24 cellular contexts compared by ENCODE assay signal in genomic region chr2:24872344-24873115, GRCh38. TPM values are rescaled to one million over a fixed set of nuclear protein-coding genes. Genes with fewer than 3 reads are reported as not detected.
A peak's percentile ranks its signal among the peaks of the same experiment; 100 is the strongest.
DNase-seq lines count a peak whose midpoint lies in the region; ATAC-seq and TF ChIP-seq lines count a peak whose summit lies in the region.
"Had no signal": no experiment of that assay in that cellular context is flagged by ENCODE, and none has a peak within 500 bp of the region (broad histone marks: within the 10 kb centered on the region; RNA-seq: fewer than 3 reads in every experiment).

No MANE protein-coding gene starts in this region.

- TF ChIP-seq CTCF in right atrium auricular region (IDR thresholded peaks at IDR 0.05) (no peak), fibroblast of lung (conservative IDR thresholded peaks at IDR 0.05 in 1 of 2, IDR thresholded peaks at IDR 0.05 in 1 of 2; ENCODE audit: low read depth in 1 of 2, low read length in 2 of 2) (no peak), sigmoid colon (IDR thresholded peaks at IDR 0.05) (no peak)

- no peak overlapping the region for H3K4me2 ChIP-seq in fibroblast of lung (ENCODE audit: extremely low read depth, insufficient read depth, low read length)
- H3K4me2 ChIP-seq: A549, BLaER1 had no signal

- 95% methylated on average over 19 of the region's 19 CpGs for WGBS in right cardiac atrium
- 96% methylated on average over 19 of the region's 19 CpGs for WGBS in sigmoid colon, 2 donors

- DNase-seq in right atrium auricular region (ENCODE audit: low spot score): no peak
- DNase-seq in right cardiac atrium: no peak
- no peak for DNase-seq in fibroblast of lung (ENCODE audit: low read depth in 2 of 2)
- no peak for DNase-seq in sigmoid colon
- DNase-seq in NCI-H226: no peak
- no peak for DNase-seq in RKO (ENCODE audit: low spot score)
- no peak for DNase-seq in NCI-H526 treated with DMSO at 0.1 percent for 48 hours (lab: John Stamatoyannopoulos, UW)
- DNase-seq: activated CD4-positive, alpha-beta T cell treated with anti-CD3 and anti-CD28 coated beads, Interleukin-2, amount 50 U/mL, for 48 hours; activated gamma-delta T cell treated with Interleukin-2 at 50 U/mL for 16 hours; amygdala; Calu3; EL; GOT3; kidney; NCI-H146; NCI-H774; PC-3; SJCRH30; T-helper 17 cell; tibial artery had no signal

- H3K9ac ChIP-seq in fibroblast of lung (ENCODE audit: insufficient read depth, low read length): peak overlapping the region; percentile 21
- H3K9ac ChIP-seq: BLaER1 had no signal

- no peaks in the 10 kb centered on the region for H3K27me3 ChIP-seq in right atrium auricular region
- no peaks in the 10 kb centered on the region for H3K27me3 ChIP-seq in right cardiac atrium (ENCODE audit: control insufficient read depth, insufficient read depth)
- H3K27me3 ChIP-seq in fibroblast of lung (ENCODE audit: control insufficient read depth, insufficient read depth, low read length): no peaks in the 10 kb centered on the region
- no peaks in the 10 kb centered on the region for H3K27me3 ChIP-seq in sigmoid colon
- H3K27me3 ChIP-seq: BLaER1, SJCRH30, tibial artery had no signal

- no peaks in the 10 kb centered on the region for H4K20me1 ChIP-seq in fibroblast of lung (ENCODE audit: control insufficient read depth, extremely low read depth, insufficient read depth, low read length)

- H3K27ac ChIP-seq in right atrium auricular region: peak overlapping the region; percentile 60 to 75
- H3K27ac ChIP-seq in right cardiac atrium (ENCODE audit: low read length): no peak overlapping the region
- peak overlapping the region; percentile 50 for H3K27ac ChIP-seq in fibroblast of lung (ENCODE audit: insufficient read depth, low read length)
- peak overlapping the region; percentile 15 to 74 (median 28) for H3K27ac ChIP-seq in sigmoid colon
- H3K27ac ChIP-seq: A549, BLaER1, SJCRH30, tibial artery, VCaP had no signal

- ATAC-seq in right cardiac atrium (no peak), GM18867 (IDR thresholded peaks at IDR 0.05; ENCODE audit: unreplicated experiment) (no peak)
- ATAC-seq: PC-3, T-helper 17 cell had no signal

- TF ChIP-seq POLR2A in sigmoid colon (IDR thresholded peaks at IDR 0.05): no peak

- no peaks in the 10 kb centered on the region for H3K9me3 ChIP-seq in right atrium auricular region
- H3K9me3 ChIP-seq in right cardiac atrium (ENCODE audit: control insufficient read depth, low read length): no peaks in the 10 kb centered on the region
- H3K9me3 ChIP-seq in fibroblast of lung (ENCODE audit: control insufficient read depth, insufficient read depth, low read depth, low read length): no peaks in the 10 kb centered on the region
- no peaks in the 10 kb centered on the region for H3K9me3 ChIP-seq in sigmoid colon
- H3K9me3 ChIP-seq: A549, BLaER1, SJCRH30, tibial artery had no signal

- no peak overlapping the region for H3K4me3 ChIP-seq in right atrium auricular region
- no peak overlapping the region for H3K4me3 ChIP-seq in right cardiac atrium (ENCODE audit: low read length)
- no peak overlapping the region for H3K4me3 ChIP-seq in fibroblast of lung (replicated peaks in 1 of 4; ENCODE audit: control extremely low read depth in 1 of 4, insufficient read depth in 1 of 4, low read depth in 3 of 4, low read length in 4 of 4)
- no peak overlapping the region for H3K4me3 ChIP-seq in sigmoid colon
- H3K4me3 ChIP-seq: A549, BLaER1, SJCRH30, tibial artery had no signal

- H3K4me1 ChIP-seq in right atrium auricular region (peaks cover 0 to 29% of the 10 kb centered on the region in 2 donors), right cardiac atrium (ENCODE audit: control insufficient read depth, insufficient read depth, low read length) (peaks cover 3% of the 10 kb centered on the region), fibroblast of lung (ENCODE audit: control insufficient read depth, extremely low read depth, insufficient read depth, low read length) (peaks cover 24% of the 10 kb centered on the region), sigmoid colon (peaks cover 0 to 12% (median 4%) of the 10 kb centered on the region in 4 donors)
- H3K4me1 ChIP-seq: A549, SJCRH30 had no signal

- intact Hi-C loops in right cardiac atrium (cut with DNase I): no loop called here
- intact Hi-C loops in sigmoid colon (cut with DNase I): no loop called here

- no peak overlapping the region for H2AFZ ChIP-seq in fibroblast of lung (ENCODE audit: low read length)

- H3K36me3 ChIP-seq in right atrium auricular region (no peaks in the 10 kb centered on the region), fibroblast of lung (ENCODE audit: control insufficient read depth, insufficient read depth, low read length) (no peaks in the 10 kb centered on the region), sigmoid colon (no peaks in the 10 kb centered on the region)

- TF ChIP-seq EP300 in sigmoid colon (IDR thresholded peaks at IDR 0.05): no peak

- no peaks in the 10 kb centered on the region for H3K79me2 ChIP-seq in fibroblast of lung (ENCODE audit: control insufficient read depth, insufficient read depth, low read length)

RNA-seq across cellular contexts. Expression of gene ADCY3, which starts 47.5 kb away (rescaled TPM):
- total RNA-seq in right atrium auricular region: 10 to 100 TPM; 14.1 to 28.4 TPM
- total RNA-seq in right cardiac atrium: 10 to 100 TPM; 11.7 to 30.4 (median 17.4) TPM
- polyA plus RNA-seq in right cardiac atrium: 17.1 TPM
- 33.0 and 33.4 TPM in 2 replicates for total RNA-seq in fibroblast of lung
- 48.4 and 90.2 TPM in 2 replicates for polyA plus RNA-seq in fibroblast of lung
- 40.2 and 87.4 TPM in 2 replicates for polyA plus RNA-seq in fibroblast of lung (2012)
- polyA minus RNA-seq in fibroblast of lung (ENCODE audit: low replicate concordance): 235 and 386 TPM in 2 replicates
- 10 to 100 TPM; 17.5 to 43.8 (median 22.5) TPM for total RNA-seq in sigmoid colon
- 10 to 100 TPM in 1 of 3 donors, 1 to 10 TPM in 2; 3.5 to 38.9 (median 4.8) TPM for polyA plus RNA-seq in sigmoid colon
